In the genomic region with DNA sequence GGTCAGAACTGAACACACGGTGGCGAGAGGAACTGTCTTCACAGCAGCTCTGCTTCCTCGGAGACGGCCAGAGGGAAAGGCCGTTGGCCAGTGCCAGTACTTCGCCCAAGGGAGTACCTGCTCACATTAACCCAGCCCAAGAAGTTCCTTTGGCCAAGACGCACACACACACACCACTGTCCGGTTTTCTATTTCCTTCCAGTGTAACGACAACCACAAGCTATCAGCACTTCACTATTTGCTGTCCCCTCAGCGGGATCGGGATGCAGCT, we compare ENCODE assay signal across 8 cellular contexts. TPM values are rescaled to one million over a fixed set of nuclear protein-coding genes. Genes with fewer than 3 reads are reported as not detected.
DNase-seq lines count a peak whose midpoint lies in the region; ATAC-seq, FAIRE-seq and TF ChIP-seq lines count a peak whose summit lies in the region.

No MANE protein-coding gene starts in this region.

- H3K79me2 ChIP-seq in K562 (ENCODE audit: control insufficient read depth, insufficient read depth, low read length) = peaks cover 69% of the 10 kb centered on the region

- no peak for TF ChIP-seq EP300 in K562 (IDR thresholded peaks at IDR 0.05; ENCODE audit: low read length)

- FAIRE-seq in K562 (lab: Jason Lieb, UNC) = no peak

- H3K36me3 ChIP-seq in H7 (replicated peaks; ENCODE audit: control insufficient read depth, insufficient read depth, low read length) (no peaks in the 10 kb centered on the region), NT2/D1 (ENCODE audit: insufficient read depth, insufficient read length, low read length) (peaks cover 18% of the 10 kb centered on the region), K562 (ENCODE audit: control insufficient read depth, insufficient read depth, low read length) (peaks cover 40% of the 10 kb centered on the region)

- 1% methylated on average over 11 of the region's 11 CpGs for WGBS in K562 (ENCODE audit: insufficient coverage, low coverage, missing lambda C conversion rate)

- TF ChIP-seq POLR2A in K562 (conservative IDR thresholded peaks at IDR 0.05) = no peak

- H3K27ac ChIP-seq in K562 (ENCODE audit: extremely low read depth, low read depth, low read length) (peak overlapping the region; percentile 99), skin epidermis (peak overlapping the region; percentile 95 to 100 (median 99))

- intact Hi-C loops in K562 (cut with micrococcal nuclease) = loop anchor here (2.0 to 10.0 kb wide), 3 partner anchors 47 to 181 kb away; a partner anchor contains a TSS

- POLR2A ChIA-PET in K562 (lab: Yijun Ruan, JAX) = interaction anchor here (0.6 to 3.9 kb wide), 8 partner anchors 9 to 622 kb away, joined by 3 to 72 read pairs (median 4); a partner anchor contains a TSS

- peak overlapping the region; percentile 84 for H2AFZ ChIP-seq in K562 (ENCODE audit: low read depth, low read length)

- peak overlapping the region; percentile 86 for H3K4me2 ChIP-seq in K562 (ENCODE audit: insufficient read depth, low read length)

- H3K4me3 ChIP-seq in H7 (ENCODE audit: insufficient read depth, low read depth, low read length) (peak overlapping the region; percentile 92), NT2/D1 (ENCODE audit: insufficient read length, low read depth) (peak overlapping the region; percentile 91), K562 (peak overlapping the region; percentile 85), skin epidermis (peak overlapping the region; percentile 75 to 99 (median 93))

- peak; percentile 22 for DNase-seq in GDM1 (lab: John Stamatoyannopoulos, UW)
- DNase-seq in H7 = no peak
- DNase-seq in NT2/D1 (ENCODE audit: low read depth, low spot score) = no peak
- DNase-seq in K562 (ENCODE audit: extremely low read depth in 1 of 4, low spot score in 3 of 4) = peak in 2 of 4 experiments; percentile 35 to 74
- peak; percentile 12 for DNase-seq in iPS-NIHi11 (ENCODE audit: low spot score)
- no peak for DNase-seq in HT-29 (ENCODE audit: low spot score)

- peaks cover 4% of the 10 kb centered on the region; the same call in 1 of the 2 replicates for H4K20me1 ChIP-seq in K562 (replicated peaks; ENCODE audit: control insufficient read depth, insufficient read depth, low read length)

- CTCF ChIA-PET in K562 (lab: Yijun Ruan, JAX; ENCODE audit: low intra/inter-chr PET ratio) = no interaction called here

- H3K9me3 ChIP-seq in NT2/D1 (ENCODE audit: insufficient read depth, low read length) = no peaks in the 10 kb centered on the region
- no peaks in the 10 kb centered on the region for H3K9me3 ChIP-seq in K562 (replicated peaks; ENCODE audit: control insufficient read depth, insufficient read depth, low read depth, low read length)

- 0 out of 6 replicates have a peak, but pooled peaks have one; percentile 13 to 15 (median 14) for TF ChIP-seq CTCF in K562 (IDR thresholded peaks at IDR 0.05 in 2 of 3, conservative IDR thresholded peaks at IDR 0.05 in 1 of 3; ENCODE audit: insufficient read depth in 2 of 3, low read depth in 1 of 3, low read length in 3 of 3)

- no peaks in the 10 kb centered on the region for H3K9me1 ChIP-seq in K562 (ENCODE audit: control insufficient read depth, insufficient read depth, low read length)

- ATAC-seq in K562 = peak; percentile 33
- no peak for ATAC-seq in GM21390 (IDR thresholded peaks at IDR 0.05; ENCODE audit: unreplicated experiment)

- H3K27me3 ChIP-seq in H7 (ENCODE audit: control insufficient read depth, insufficient read depth, low read length) (no peaks in the 10 kb centered on the region), NT2/D1 (ENCODE audit: insufficient read depth, insufficient read length) (no peaks in the 10 kb centered on the region), K562 (ENCODE audit: control insufficient read depth in 2 of 2, insufficient read depth in 2 of 2, low read length in 2 of 2) (no peaks in the 10 kb centered on the region)

- BruUV-seq in K562 (replicated peaks; lab: Mats Ljungman, UMichigan) = no TSS peak

- in situ Hi-C loops in K562 (cut with MboI) = no loop called here

- H3K9ac ChIP-seq in NT2/D1 (ENCODE audit: insufficient read length, low read depth) (peak overlapping the region; percentile 89), K562 (ENCODE audit: insufficient read depth in 1 of 2, low read depth in 2 of 2, low read length in 2 of 2) (peak overlapping the region; percentile 98 to 100)

- 0 out of 4 replicates have a peak, but pooled peaks of 1 of the 2 experiments have one; percentile 10 for TF ChIP-seq RAD21 in K562 (CRISPR knock-in tag; conservative IDR thresholded peaks at IDR 0.05 in 1 of 2, IDR thresholded peaks at IDR 0.05 in 1 of 2)

- no peaks in the 10 kb centered on the region for H3K4me1 ChIP-seq in NT2/D1 (ENCODE audit: insufficient read depth, insufficient read length)
- peaks cover 14 to 25% of the 10 kb centered on the region in 2 experiments; a peak in 4 of 5 replicates for H3K4me1 ChIP-seq in K562 (replicated peaks in 1 of 2; ENCODE audit: control insufficient read depth in 2 of 2, insufficient read depth in 2 of 2, low read length in 2 of 2)

RNA-seq across cellular contexts. Expression of a gene that starts 0.7 kb away (rescaled TPM):
- 27.6 and 35.7 TPM in 2 replicates for total RNA-seq in H7 (2014; rRNA removed; shearing (Covaris generic))
- total RNA-seq in K562 (2011; cell fraction: chromatin; rRNA removed; ENCODE audit: low replicate concordance) = 160 and 249 TPM in 2 replicates
- 57.2 and 67.9 TPM in 2 replicates for total RNA-seq in K562 (2011; cell fraction: nucleolus; rRNA removed)
- 114 and 172 TPM in 2 replicates for total RNA-seq in K562 (2011; cell fraction: nucleoplasm; rRNA removed)
- total RNA-seq in K562 (2014; rRNA removed) (46.9 and 51.4 TPM in 2 replicates), K562 (2014; rRNA removed; fragmentation: Illumina TruSeq; extraction: Trizol) (64.1 and 66.0 TPM in 2 replicates), K562 (2015; rRNA removed; fragmentation: Illumina TruSeq; extraction: Trizol) (61.5 and 71.3 TPM in 2 replicates), K562 (2021) (53.2 and 60.5 TPM in 2 replicates)
- polyA plus RNA-seq in K562 (2011; rRNA removed) (87.7 and 96.6 TPM in 2 replicates), K562 (2014; fragmentation: Illumina TruSeq; extraction: Trizol) (78.8 and 89.8 TPM in 2 replicates), K562 (2014; fragmentation: Nextera tagmentation; extraction: Ambion mirVana) (10 to 100 TPM; 35.7 to 41.0 TPM), K562 (2014; rRNA removed) (71.6 and 76.5 TPM in 2 replicates)
- 46.2 and 46.7 TPM in 2 replicates for polyA plus RNA-seq in K562 (2011; cell fraction: cytosol; rRNA removed)
- polyA plus RNA-seq in K562 (2011; cell fraction: nucleus; rRNA removed) = 119 and 123 TPM in 2 replicates
- 55.0 and 62.9 TPM in 2 replicates for polyA plus RNA-seq in K562 (2012)
- 76.8 and 116 TPM in 2 replicates for polyA minus RNA-seq in K562 (2011; rRNA and poly(A)+ RNA removed)
- 22.1 and 22.6 TPM in 2 replicates for polyA minus RNA-seq in K562 (2011; cell fraction: cytosol; rRNA and poly(A)+ RNA removed)
- 31.4 and 44.9 TPM in 2 replicates for polyA minus RNA-seq in K562 (2011; cell fraction: nucleus; rRNA and poly(A)+ RNA removed)
- 54.1 and 55.1 TPM in 2 replicates for total RNA-seq in HT-29 (2014; rRNA removed; shearing (Covaris generic))

RNA-seq across cellular contexts. Expression of a gene that starts 9.2 kb away (rescaled TPM):
- 9.6 and 10.7 TPM in 2 replicates for total RNA-seq in H7 (2014; rRNA removed; shearing (Covaris generic))
- total RNA-seq in K562 (2011; cell fraction: chromatin; rRNA removed; ENCODE audit: low replicate concordance) = 12.0 and 21.0 TPM in 2 replicates
- total RNA-seq in K562 (2011; cell fraction: nucleolus; rRNA removed) = 9.6 and 12.7 TPM in 2 replicates
- 22.6 and 29.7 TPM in 2 replicates for total RNA-seq in K562 (2011; cell fraction: nucleoplasm; rRNA removed)
- total RNA-seq in K562 (2014; rRNA removed) = 13.0 and 13.8 TPM in 2 replicates
- 24.7 and 27.8 TPM in 2 replicates for total RNA-seq in K562 (2014; rRNA removed; fragmentation: Illumina TruSeq; extraction: Trizol)
- total RNA-seq in K562 (2015; rRNA removed; fragmentation: Illumina TruSeq; extraction: Trizol) = 21.2 TPM in 2 replicates
- 22.1 and 26.9 TPM in 2 replicates for total RNA-seq in K562 (2021)
- 14.5 and 26.2 TPM in 2 replicates for polyA plus RNA-seq in K562 (2011; rRNA removed)
- polyA plus RNA-seq in K562 (2011; cell fraction: cytosol; rRNA removed) = 11.9 and 12.9 TPM in 2 replicates
- polyA plus RNA-seq in K562 (2011; cell fraction: nucleus; rRNA removed) = 5.3 and 6.3 TPM in 2 replicates
- polyA plus RNA-seq in K562 (2012) = 13.2 and 26.4 TPM in 2 replicates
- polyA plus RNA-seq in K562 (2014; fragmentation: Illumina TruSeq; extraction: Trizol) = 29.4 and 33.9 TPM in 2 replicates
- 10 to 100 TPM in 1 of 2 experiments, 1 to 10 TPM in 1; 9.5 to 15.4 TPM for polyA plus RNA-seq in K562 (2014; fragmentation: Nextera tagmentation; extraction: Ambion mirVana)
- 16.5 and 25.0 TPM in 2 replicates for polyA plus RNA-seq in K562 (2014; rRNA removed)
- 6.9 and 11.8 TPM in 2 replicates for polyA minus RNA-seq in K562 (2011; rRNA and poly(A)+ RNA removed)
- polyA minus RNA-seq in K562 (2011; cell fraction: cytosol; rRNA and poly(A)+ RNA removed) = 4.5 and 8.8 TPM in 2 replicates
- polyA minus RNA-seq in K562 (2011; cell fraction: nucleus; rRNA and poly(A)+ RNA removed) = 4.6 and 5.0 TPM in 2 replicates
- total RNA-seq in HT-29 (2014; rRNA removed; shearing (Covaris generic)) = 25.7 and 25.9 TPM in 2 replicates

RNA-seq across cellular contexts. Expression of a gene that starts 9.3 kb away (rescaled TPM):
- total RNA-seq in H7 (2014; rRNA removed; shearing (Covaris generic)) = 146 TPM in 2 replicates
- 1,055 and 1,571 TPM in 2 replicates for total RNA-seq in K562 (2011; cell fraction: chromatin; rRNA removed; ENCODE audit: low replicate concordance)
- total RNA-seq in K562 (2011; cell fraction: nucleolus; rRNA removed) = 696 and 717 TPM in 2 replicates
- total RNA-seq in K562 (2011; cell fraction: nucleoplasm; rRNA removed) = 748 and 751 TPM in 2 replicates
- total RNA-seq in K562 (2014; rRNA removed) (129 and 163 TPM in 2 replicates), K562 (2014; rRNA removed; fragmentation: Illumina TruSeq; extraction: Trizol) (106 and 112 TPM in 2 replicates), K562 (2015; rRNA removed; fragmentation: Illumina TruSeq; extraction: Trizol) (117 and 121 TPM in 2 replicates), K562 (2021) (136 and 153 TPM in 2 replicates)
- polyA plus RNA-seq in K562 (2011; rRNA removed) (115 and 135 TPM in 2 replicates), K562 (2014; fragmentation: Illumina TruSeq; extraction: Trizol) (139 and 162 TPM in 2 replicates), K562 (2014; fragmentation: Nextera tagmentation; extraction: Ambion mirVana) (10 to 100 TPM; 21.6 to 24.5 TPM), K562 (2014; rRNA removed) (176 and 178 TPM in 2 replicates)
- polyA plus RNA-seq in K562 (2011; cell fraction: cytosol; rRNA removed) = 96.3 and 184 TPM in 2 replicates
- polyA plus RNA-seq in K562 (2011; cell fraction: nucleus; rRNA removed) = 697 and 1,515 TPM in 2 replicates
- polyA plus RNA-seq in K562 (2012) = 69.8 and 106 TPM in 2 replicates
- 105 and 166 TPM in 2 replicates for polyA minus RNA-seq in K562 (2011; rRNA and poly(A)+ RNA removed)
- 66.4 and 70.3 TPM in 2 replicates for polyA minus RNA-seq in K562 (2011; cell fraction: cytosol; rRNA and poly(A)+ RNA removed)
- polyA minus RNA-seq in K562 (2011; cell fraction: nucleus; rRNA and poly(A)+ RNA removed) = 226 and 316 TPM in 2 replicates
- 398 and 436 TPM in 2 replicates for total RNA-seq in HT-29 (2014; rRNA removed; shearing (Covaris generic))

RNA-seq across cellular contexts. Expression of a gene that starts 47.7 kb away (rescaled TPM):
- total RNA-seq in H7 (2014; rRNA removed; shearing (Covaris generic)) = 38.6 and 46.9 TPM in 2 replicates
- total RNA-seq in K562 (2011; cell fraction: chromatin; rRNA removed; ENCODE audit: low replicate concordance) = 92.9 and 198 TPM in 2 replicates
- total RNA-seq in K562 (2011; cell fraction: nucleolus; rRNA removed) = 118 and 119 TPM in 2 replicates
- 123 and 139 TPM in 2 replicates for total RNA-seq in K562 (2011; cell fraction: nucleoplasm; rRNA removed)
- total RNA-seq in K562 (2014; rRNA removed) (59.8 and 75.7 TPM in 2 replicates), K562 (2014; rRNA removed; fragmentation: Illumina TruSeq; extraction: Trizol) (38.3 and 49.7 TPM in 2 replicates), K562 (2015; rRNA removed; fragmentation: Illumina TruSeq; extraction: Trizol) (43.9 and 45.1 TPM in 2 replicates), K562 (2021) (66.2 and 68.2 TPM in 2 replicates)
- polyA plus RNA-seq in K562 (2011; rRNA removed) (62.7 and 85.1 TPM in 2 replicates), K562 (2014; fragmentation: Illumina TruSeq; extraction: Trizol) (99.3 and 123 TPM in 2 replicates), K562 (2014; fragmentation: Nextera tagmentation; extraction: Ambion mirVana) (10 to 100 TPM; 15.2 to 23.0 TPM), K562 (2014; rRNA removed) (87.3 and 100 TPM in 2 replicates)
- 78.5 and 144 TPM in 2 replicates for polyA plus RNA-seq in K562 (2011; cell fraction: cytosol; rRNA removed)
- 97.1 and 183 TPM in 2 replicates for polyA plus RNA-seq in K562 (2011; cell fraction: nucleus; rRNA removed)
- 64.9 and 69.7 TPM in 2 replicates for polyA plus RNA-seq in K562 (2012)
- 30.9 and 70.0 TPM in 2 replicates for polyA minus RNA-seq in K562 (2011; rRNA and poly(A)+ RNA removed)
- polyA minus RNA-seq in K562 (2011; cell fraction: cytosol; rRNA and poly(A)+ RNA removed) = 31.7 and 48.1 TPM in 2 replicates
- polyA minus RNA-seq in K562 (2011; cell fraction: nucleus; rRNA and poly(A)+ RNA removed) = 20.8 and 30.8 TPM in 2 replicates
- 124 TPM in 2 replicates for total RNA-seq in HT-29 (2014; rRNA removed; shearing (Covaris generic))

RNA-seq across cellular contexts. Expression of a gene that starts 57.4 kb away (rescaled TPM):
- 19.3 and 24.8 TPM in 2 replicates for total RNA-seq in H7 (2014; rRNA removed; shearing (Covaris generic))
- 7.6 and 26.8 TPM in 2 replicates for total RNA-seq in K562 (2011; cell fraction: chromatin; rRNA removed; ENCODE audit: low replicate concordance)
- 26.1 and 30.4 TPM in 2 replicates for total RNA-seq in K562 (2011; cell fraction: nucleolus; rRNA removed)
- 18.8 and 22.1 TPM in 2 replicates for total RNA-seq in K562 (2011; cell fraction: nucleoplasm; rRNA removed)
- total RNA-seq in K562 (2014; rRNA removed) = 26.1 and 30.5 TPM in 2 replicates
- total RNA-seq in K562 (2014; rRNA removed; fragmentation: Illumina TruSeq; extraction: Trizol) = 9.8 and 12.8 TPM in 2 replicates
- total RNA-seq in K562 (2015; rRNA removed; fragmentation: Illumina TruSeq; extraction: Trizol) = 21.5 and 22.7 TPM in 2 replicates
- total RNA-seq in K562 (2021) = 28.1 and 28.4 TPM in 2 replicates
- 10.7 and 14.1 TPM in 2 replicates for polyA plus RNA-seq in K562 (2011; rRNA removed)
- 11.7 and 37.1 TPM in 2 replicates for polyA plus RNA-seq in K562 (2011; cell fraction: cytosol; rRNA removed)
- 10.4 and 25.5 TPM in 2 replicates for polyA plus RNA-seq in K562 (2011; cell fraction: nucleus; rRNA removed)
- polyA plus RNA-seq in K562 (2012) = 9.7 and 20.2 TPM in 2 replicates
- 22.2 and 27.0 TPM in 2 replicates for polyA plus RNA-seq in K562 (2014; fragmentation: Illumina TruSeq; extraction: Trizol)
- 1 to 10 TPM in 1 of 2 experiments, under 1 TPM in 1; 0.61 to 1.4 TPM for polyA plus RNA-seq in K562 (2014; fragmentation: Nextera tagmentation; extraction: Ambion mirVana)
- 27.1 and 27.2 TPM in 2 replicates for polyA plus RNA-seq in K562 (2014; rRNA removed)
- polyA minus RNA-seq in K562 (2011; rRNA and poly(A)+ RNA removed) = 3.2 and 6.3 TPM in 2 replicates
- polyA minus RNA-seq in K562 (2011; cell fraction: cytosol; rRNA and poly(A)+ RNA removed) = 13.0 and 14.2 TPM in 2 replicates
- polyA minus RNA-seq in K562 (2011; cell fraction: nucleus; rRNA and poly(A)+ RNA removed) = 10.3 and 12.9 TPM in 2 replicates
- 25.6 and 28.3 TPM in 2 replicates for total RNA-seq in HT-29 (2014; rRNA removed; shearing (Covaris generic))

Comparison
In these comparisons a context has a peak if more than half of its experiments do, and no peak if none do; other contexts are left out.
1. DNase-seq: peak in GDM1 (single experiment) and iPS-NIHi11 (single experiment); none in H7 (single experiment), NT2/D1 (single experiment) and HT-29 (single experiment).
2. Peak in every context shown above with its lines, with median percentiles within 50 percentile points of each other: H3K4me3 ChIP-seq.